Comparison of ENCODE assay signal across 24 cellular contexts in genomic region chr11:67320691-67321090, GRCh38.
"Had no signal": no experiment of that assay in that cellular context is flagged by ENCODE, and none has a peak within 500 bp of the region (broad histone marks: within the 10 kb centered on the region; RNA-seq: fewer than 3 reads in every experiment).

No MANE protein-coding gene starts in this region.

- H3K4me3 ChIP-seq: colonic mucosa, esophagus muscularis mucosa, gastrocnemius medialis, heart right ventricle, hepatocyte, lower lobe of right lung had no signal

- H3K27ac Mint-ChIP-seq: immature natural killer cell; naive thymus-derived CD4-positive, alpha-beta T cell had no signal

- H3K36me3 ChIP-seq: colonic mucosa, gastrocnemius medialis, lower lobe of right lung had no signal

- H3K36me3 Mint-ChIP-seq: immature natural killer cell had no signal

- H3K4me3 Mint-ChIP-seq: immature natural killer cell; naive thymus-derived CD4-positive, alpha-beta T cell had no signal

- ATAC-seq: foreskin keratinocyte; gastrocnemius medialis; heart right ventricle; left colon; left lobe of liver; left ventricle myocardium superior; lower lobe of right lung; naive thymus-derived CD4-positive, alpha-beta T cell had no signal

- H3K27me3 ChIP-seq: colonic mucosa, dorsolateral prefrontal cortex, esophagus muscularis mucosa, foreskin keratinocyte, gastrocnemius medialis, heart right ventricle, hepatocyte had no signal

- H3K4me1 ChIP-seq: colonic mucosa, foreskin keratinocyte had no signal

- H3K9me3 ChIP-seq: colonic mucosa, esophagus muscularis mucosa, gastrocnemius medialis, heart right ventricle, lower lobe of right lung had no signal

- DNase-seq: colonic mucosa; dermis blood vessel endothelial cell; dorsolateral prefrontal cortex; effector CD4-positive, alpha-beta T cell; effector memory CD4-positive, alpha-beta T cell; foreskin keratinocyte; gastrocnemius medialis; glutamatergic neuron; head of caudate nucleus; heart right ventricle; hypothalamus; immature natural killer cell; islet precursor cell; kidney; kidney glomerular epithelial cell; left colon; left ventricle myocardium superior; lower lobe of right lung; mesenchymal stem cell; midbrain; naive thymus-derived CD4-positive, alpha-beta T cell had no signal

- H3K27ac ChIP-seq: colonic mucosa, dorsolateral prefrontal cortex, esophagus muscularis mucosa, foreskin keratinocyte, gastrocnemius medialis, heart right ventricle, hepatocyte, lower lobe of right lung had no signal
